1 cellular context compared by ENCODE assay signal in genomic region chr1:19987719-19988118, GRCh38.
A peak's percentile ranks its signal among the peaks of the same experiment; 100 is the strongest.
TF ChIP-seq lines count a peak whose summit lies in the region.

No MANE protein-coding gene starts in this region.

TF ChIP-seq in HepG2, 621 proteins besides CTCF, POLR2A, EP300 and RAD21 (continued from another document and continues in another):
- TF ChIP-seq NCOA5 (CRISPR knock-in tag; IDR thresholded peaks at IDR 0.05) (no peak), HNF1B (CRISPR knock-in tag; IDR thresholded peaks at IDR 0.05) (no peak), ZNF746 (CRISPR knock-in tag; IDR thresholded peaks at IDR 0.05) (no peak), NR2F2 (IDR thresholded peaks at IDR 0.05; ENCODE audit: borderline replicate concordance, low read depth) (peak; percentile 80; the same call in 1 of the 2 replicates), FOXA3 (CRISPR knock-in tag; IDR thresholded peaks at IDR 0.05) (peak; percentile 98), GZF1 (CRISPR knock-in tag; IDR thresholded peaks at IDR 0.05) (no peak), TCF7 (IDR thresholded peaks at IDR 0.05; ENCODE audit: low read depth) (peak; percentile 59), POGZ (CRISPR knock-in tag; IDR thresholded peaks at IDR 0.05) (no peak), CHD4 (IDR thresholded peaks at IDR 0.05; ENCODE audit: borderline replicate concordance, low read length) (no peak), TBL1XR1 (IDR thresholded peaks at IDR 0.05; ENCODE audit: borderline replicate concordance, low read length, partially characterized antibody) (peak; percentile 100), KLF12 (CRISPR knock-in tag; IDR thresholded peaks at IDR 0.05; ENCODE audit: borderline replicate concordance) (no peak), SP5 (CRISPR knock-in tag; IDR thresholded peaks at IDR 0.05; ENCODE audit: borderline replicate concordance, low read depth) (peak; percentile 31; the same call in 1 of the 2 replicates), JUNB (CRISPR knock-in tag; IDR thresholded peaks at IDR 0.05; ENCODE audit: borderline replicate concordance) (no peak; the same call in 1 of the 2 replicates), TOE1 (CRISPR knock-in tag; IDR thresholded peaks at IDR 0.05) (peak; percentile 75; the same call in 1 of the 2 replicates), ZNF788 (CRISPR knock-in tag; IDR thresholded peaks at IDR 0.05; ENCODE audit: borderline replicate concordance) (no peak), ZNF343 (CRISPR knock-in tag; IDR thresholded peaks at IDR 0.05) (no peak), ZNF317 (CRISPR knock-in tag; IDR thresholded peaks at IDR 0.05) (no peak), PAX8 (CRISPR knock-in tag; IDR thresholded peaks at IDR 0.05; ENCODE audit: borderline replicate concordance) (no peak), FOXK2 (IDR thresholded peaks at IDR 0.05) (peak; percentile 57), MYNN (CRISPR knock-in tag; IDR thresholded peaks at IDR 0.05; ENCODE audit: low read depth) (no peak), SOX6 (IDR thresholded peaks at IDR 0.05) (no peak), SOX6 (CRISPR knock-in tag; IDR thresholded peaks at IDR 0.05) (peak; percentile 90), CCAR2 (optimal IDR thresholded peaks at IDR 0.05; ENCODE audit: low read depth, low read length) (no peak), ELF1 (CRISPR knock-in tag; IDR thresholded peaks at IDR 0.05) (no peak), ZBTB8A (CRISPR knock-in tag; IDR thresholded peaks at IDR 0.05; ENCODE audit: borderline replicate concordance, low read depth) (no peak), GATAD1 (CRISPR knock-in tag; IDR thresholded peaks at IDR 0.05) (peak; percentile 59), MAFK (conservative IDR thresholded peaks at IDR 0.05 in 1 of 2, IDR thresholded peaks at IDR 0.05 in 1 of 2; ENCODE audit: low read length in 2 of 2) (peak in 1 of 2 experiments; percentile 60; a peak in 3 of 4 replicates), MAZ (IDR thresholded peaks at IDR 0.05; ENCODE audit: borderline replicate concordance, low read depth, low read length) (no peak), MAZ (CRISPR knock-in tag; IDR thresholded peaks at IDR 0.05; ENCODE audit: low read depth) (no peak), ZSCAN21 (CRISPR knock-in tag; IDR thresholded peaks at IDR 0.05; ENCODE audit: borderline replicate concordance) (0 out of 2 replicates have a peak, but pooled peaks have one; percentile 51), ZNF609 (CRISPR knock-in tag; IDR thresholded peaks at IDR 0.05; ENCODE audit: borderline replicate concordance) (peak; percentile 86), NCOR1 (IDR thresholded peaks at IDR 0.05; ENCODE audit: borderline replicate concordance, low read length) (peak; percentile 98), THAP8 (CRISPR knock-in tag; IDR thresholded peaks at IDR 0.05; ENCODE audit: borderline replicate concordance) (no peak), MIER3 (CRISPR knock-in tag; IDR thresholded peaks at IDR 0.05; ENCODE audit: borderline replicate concordance) (peak; percentile 92)
- TF ChIP-seq, protein P1, sequence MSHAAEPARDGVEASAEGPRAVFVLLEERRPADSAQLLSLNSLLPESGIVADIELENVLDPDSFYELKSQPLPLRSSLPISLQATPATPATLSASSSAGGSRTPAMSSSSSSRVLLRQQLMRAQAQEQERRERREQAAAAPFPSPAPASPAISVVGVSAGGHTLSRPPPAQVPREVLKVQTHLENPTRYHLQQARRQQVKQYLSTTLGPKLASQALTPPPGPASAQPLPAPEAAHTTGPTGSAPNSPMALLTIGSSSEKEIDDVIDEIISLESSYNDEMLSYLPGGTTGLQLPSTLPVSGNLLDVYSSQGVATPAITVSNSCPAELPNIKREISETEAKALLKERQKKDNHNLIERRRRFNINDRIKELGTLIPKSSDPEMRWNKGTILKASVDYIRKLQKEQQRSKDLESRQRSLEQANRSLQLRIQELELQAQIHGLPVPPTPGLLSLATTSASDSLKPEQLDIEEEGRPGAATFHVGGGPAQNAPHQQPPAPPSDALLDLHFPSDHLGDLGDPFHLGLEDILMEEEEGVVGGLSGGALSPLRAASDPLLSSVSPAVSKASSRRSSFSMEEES (CRISPR knock-in tag; IDR thresholded peaks at IDR 0.05) = peak; percentile 81
- TF ChIP-seq, protein P2, sequence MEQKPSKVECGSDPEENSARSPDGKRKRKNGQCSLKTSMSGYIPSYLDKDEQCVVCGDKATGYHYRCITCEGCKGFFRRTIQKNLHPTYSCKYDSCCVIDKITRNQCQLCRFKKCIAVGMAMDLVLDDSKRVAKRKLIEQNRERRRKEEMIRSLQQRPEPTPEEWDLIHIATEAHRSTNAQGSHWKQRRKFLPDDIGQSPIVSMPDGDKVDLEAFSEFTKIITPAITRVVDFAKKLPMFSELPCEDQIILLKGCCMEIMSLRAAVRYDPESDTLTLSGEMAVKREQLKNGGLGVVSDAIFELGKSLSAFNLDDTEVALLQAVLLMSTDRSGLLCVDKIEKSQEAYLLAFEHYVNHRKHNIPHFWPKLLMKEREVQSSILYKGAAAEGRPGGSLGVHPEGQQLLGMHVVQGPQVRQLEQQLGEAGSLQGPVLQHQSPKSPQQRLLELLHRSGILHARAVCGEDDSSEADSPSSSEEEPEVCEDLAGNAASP (CRISPR knock-in tag; IDR thresholded peaks at IDR 0.05; ENCODE audit: borderline replicate concordance) = peak; percentile 97
- TF ChIP-seq, protein P3, sequence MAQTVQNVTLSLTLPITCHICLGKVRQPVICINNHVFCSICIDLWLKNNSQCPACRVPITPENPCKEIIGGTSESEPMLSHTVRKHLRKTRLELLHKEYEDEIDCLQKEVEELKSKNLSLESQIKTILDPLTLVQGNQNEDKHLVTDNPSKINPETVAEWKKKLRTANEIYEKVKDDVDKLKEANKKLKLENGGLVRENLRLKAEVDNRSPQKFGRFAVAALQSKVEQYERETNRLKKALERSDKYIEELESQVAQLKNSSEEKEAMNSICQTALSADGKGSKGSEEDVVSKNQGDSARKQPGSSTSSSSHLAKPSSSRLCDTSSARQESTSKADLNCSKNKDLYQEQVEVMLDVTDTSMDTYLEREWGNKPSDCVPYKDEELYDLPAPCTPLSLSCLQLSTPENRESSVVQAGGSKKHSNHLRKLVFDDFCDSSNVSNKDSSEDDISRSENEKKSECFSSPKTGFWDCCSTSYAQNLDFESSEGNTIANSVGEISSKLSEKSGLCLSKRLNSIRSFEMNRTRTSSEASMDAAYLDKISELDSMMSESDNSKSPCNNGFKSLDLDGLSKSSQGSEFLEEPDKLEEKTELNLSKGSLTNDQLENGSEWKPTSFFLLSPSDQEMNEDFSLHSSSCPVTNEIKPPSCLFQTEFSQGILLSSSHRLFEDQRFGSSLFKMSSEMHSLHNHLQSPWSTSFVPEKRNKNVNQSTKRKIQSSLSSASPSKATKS (CRISPR knock-in tag; IDR thresholded peaks at IDR 0.05) = no peak
- TF ChIP-seq, protein P4, sequence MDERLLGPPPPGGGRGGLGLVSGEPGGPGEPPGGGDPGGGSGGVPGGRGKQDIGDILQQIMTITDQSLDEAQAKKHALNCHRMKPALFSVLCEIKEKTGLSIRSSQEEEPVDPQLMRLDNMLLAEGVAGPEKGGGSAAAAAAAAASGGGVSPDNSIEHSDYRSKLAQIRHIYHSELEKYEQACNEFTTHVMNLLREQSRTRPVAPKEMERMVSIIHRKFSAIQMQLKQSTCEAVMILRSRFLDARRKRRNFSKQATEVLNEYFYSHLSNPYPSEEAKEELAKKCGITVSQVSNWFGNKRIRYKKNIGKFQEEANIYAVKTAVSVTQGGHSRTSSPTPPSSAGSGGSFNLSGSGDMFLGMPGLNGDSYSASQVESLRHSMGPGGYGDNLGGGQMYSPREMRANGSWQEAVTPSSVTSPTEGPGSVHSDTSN (CRISPR knock-in tag; IDR thresholded peaks at IDR 0.05) = no peak
- TF ChIP-seq, protein P5, sequence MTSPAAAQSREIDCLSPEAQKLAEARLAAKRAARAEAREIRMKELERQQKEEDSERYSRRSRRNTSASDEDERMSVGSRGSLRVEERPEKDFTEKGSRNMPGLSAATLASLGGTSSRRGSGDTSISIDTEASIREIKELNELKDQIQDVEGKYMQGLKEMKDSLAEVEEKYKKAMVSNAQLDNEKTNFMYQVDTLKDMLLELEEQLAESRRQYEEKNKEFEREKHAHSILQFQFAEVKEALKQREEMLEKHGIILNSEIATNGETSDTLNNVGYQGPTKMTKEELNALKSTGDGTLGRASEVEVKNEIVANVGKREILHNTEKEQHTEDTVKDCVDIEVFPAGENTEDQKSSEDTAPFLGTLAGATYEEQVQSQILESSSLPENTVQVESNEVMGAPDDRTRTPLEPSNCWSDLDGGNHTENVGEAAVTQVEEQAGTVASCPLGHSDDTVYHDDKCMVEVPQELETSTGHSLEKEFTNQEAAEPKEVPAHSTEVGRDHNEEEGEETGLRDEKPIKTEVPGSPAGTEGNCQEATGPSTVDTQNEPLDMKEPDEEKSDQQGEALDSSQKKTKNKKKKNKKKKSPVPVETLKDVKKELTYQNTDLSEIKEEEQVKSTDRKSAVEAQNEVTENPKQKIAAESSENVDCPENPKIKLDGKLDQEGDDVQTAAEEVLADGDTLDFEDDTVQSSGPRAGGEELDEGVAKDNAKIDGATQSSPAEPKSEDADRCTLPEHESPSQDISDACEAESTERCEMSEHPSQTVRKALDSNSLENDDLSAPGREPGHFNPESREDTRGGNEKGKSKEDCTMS (CRISPR knock-in tag; conservative IDR thresholded peaks at IDR 0.05) = no peak
- TF ChIP-seq, protein P6, sequence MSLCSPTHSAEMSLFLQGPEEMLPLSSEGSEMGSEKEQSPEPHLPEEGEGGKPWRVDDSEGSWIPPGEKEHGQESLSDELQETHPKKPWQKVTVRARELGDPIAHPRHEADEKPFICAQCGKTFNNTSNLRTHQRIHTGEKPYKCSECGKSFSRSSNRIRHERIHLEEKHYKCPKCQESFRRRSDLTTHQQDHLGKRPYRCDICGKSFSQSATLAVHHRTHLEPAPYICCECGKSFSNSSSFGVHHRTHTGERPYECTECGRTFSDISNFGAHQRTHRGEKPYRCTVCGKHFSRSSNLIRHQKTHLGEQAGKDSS (CRISPR knock-in tag; IDR thresholded peaks at IDR 0.05; ENCODE audit: borderline replicate concordance, low read depth) = no peak
- TF ChIP-seq, protein P7, sequence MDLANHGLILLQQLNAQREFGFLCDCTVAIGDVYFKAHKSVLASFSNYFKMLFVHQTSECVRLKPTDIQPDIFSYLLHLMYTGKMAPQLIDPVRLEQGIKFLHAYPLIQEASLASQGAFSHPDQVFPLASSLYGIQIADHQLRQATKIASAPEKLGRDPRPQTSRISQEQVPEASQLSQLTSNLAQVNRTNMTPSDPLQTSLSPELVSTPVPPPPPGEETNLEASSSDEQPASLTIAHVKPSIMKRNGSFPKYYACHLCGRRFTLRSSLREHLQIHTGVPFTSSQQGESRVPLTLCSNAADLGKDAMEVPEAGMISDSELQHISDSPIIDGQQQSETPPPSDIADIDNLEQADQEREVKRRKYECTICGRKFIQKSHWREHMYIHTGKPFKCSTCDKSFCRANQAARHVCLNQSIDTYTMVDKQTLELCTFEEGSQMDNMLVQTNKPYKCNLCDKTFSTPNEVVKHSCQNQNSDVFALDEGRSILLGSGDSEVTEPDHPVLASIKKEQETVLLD (CRISPR knock-in tag; IDR thresholded peaks at IDR 0.05; ENCODE audit: low read depth) = no peak
- TF ChIP-seq, protein P8, sequence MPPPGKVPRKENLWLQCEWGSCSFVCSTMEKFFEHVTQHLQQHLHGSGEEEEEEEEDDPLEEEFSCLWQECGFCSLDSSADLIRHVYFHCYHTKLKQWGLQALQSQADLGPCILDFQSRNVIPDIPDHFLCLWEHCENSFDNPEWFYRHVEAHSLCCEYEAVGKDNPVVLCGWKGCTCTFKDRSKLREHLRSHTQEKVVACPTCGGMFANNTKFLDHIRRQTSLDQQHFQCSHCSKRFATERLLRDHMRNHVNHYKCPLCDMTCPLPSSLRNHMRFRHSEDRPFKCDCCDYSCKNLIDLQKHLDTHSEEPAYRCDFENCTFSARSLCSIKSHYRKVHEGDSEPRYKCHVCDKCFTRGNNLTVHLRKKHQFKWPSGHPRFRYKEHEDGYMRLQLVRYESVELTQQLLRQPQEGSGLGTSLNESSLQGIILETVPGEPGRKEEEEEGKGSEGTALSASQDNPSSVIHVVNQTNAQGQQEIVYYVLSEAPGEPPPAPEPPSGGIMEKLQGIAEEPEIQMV (CRISPR knock-in tag; IDR thresholded peaks at IDR 0.05; ENCODE audit: low read depth) = no peak
